ENCODE assay signal across 1 cellular context in the genomic region with DNA sequence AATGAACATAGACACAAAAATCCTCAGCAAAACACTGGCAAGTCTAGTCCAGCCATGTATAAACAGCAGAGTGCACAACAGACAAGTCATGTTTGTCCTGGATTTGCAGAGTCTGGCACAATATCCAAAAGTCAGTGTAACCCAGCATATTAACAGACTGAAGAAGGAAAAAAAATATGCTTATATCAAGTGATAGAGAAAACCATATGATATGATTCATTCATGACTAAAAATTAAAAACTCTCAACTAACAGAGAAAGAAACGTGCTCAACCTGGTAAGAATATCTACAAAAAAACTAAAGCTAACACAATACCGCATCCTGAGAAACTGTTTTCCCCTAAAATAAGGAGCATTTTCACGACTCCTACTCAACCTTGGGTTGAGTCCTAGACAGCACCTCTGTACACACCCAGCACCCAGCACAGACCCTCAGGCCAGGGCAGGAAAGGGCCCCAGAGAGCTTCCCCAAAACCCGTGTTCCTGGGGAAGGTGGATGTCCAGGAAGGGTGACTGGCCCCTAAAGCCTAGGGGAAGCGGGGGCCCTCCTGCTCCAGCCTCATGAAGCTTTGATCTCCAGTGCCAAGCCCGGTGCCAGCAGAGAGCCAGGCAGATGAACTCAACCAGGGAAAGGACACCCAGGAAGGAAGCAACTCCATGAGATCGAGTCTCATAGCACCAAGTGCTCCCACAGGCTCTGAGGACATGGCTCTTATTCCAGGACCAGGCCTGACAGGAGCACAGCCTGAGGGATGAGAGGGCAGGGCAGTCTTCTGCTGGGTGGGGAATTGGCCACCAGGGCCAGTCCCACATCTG.
TF ChIP-seq lines count a peak whose summit lies in the region.

No MANE protein-coding gene starts in this region.

TF ChIP-seq in IMR-90, 13 proteins besides CTCF, POLR2A, EP300 and RAD21:
- TF ChIP-seq BHLHE40 (IDR thresholded peaks at IDR 0.05; ENCODE audit: low read depth, low read length), result peak; percentile 34; the same call in 1 of the 2 replicates
- TF ChIP-seq SMC3 (IDR thresholded peaks at IDR 0.05; ENCODE audit: low read depth, low read length), result no peak
- no peak for TF ChIP-seq NFE2L2 (IDR thresholded peaks at IDR 0.05; ENCODE audit: low read depth, low read length)
